ENCODE assay signal across 9 cellular contexts in the genomic region with DNA sequence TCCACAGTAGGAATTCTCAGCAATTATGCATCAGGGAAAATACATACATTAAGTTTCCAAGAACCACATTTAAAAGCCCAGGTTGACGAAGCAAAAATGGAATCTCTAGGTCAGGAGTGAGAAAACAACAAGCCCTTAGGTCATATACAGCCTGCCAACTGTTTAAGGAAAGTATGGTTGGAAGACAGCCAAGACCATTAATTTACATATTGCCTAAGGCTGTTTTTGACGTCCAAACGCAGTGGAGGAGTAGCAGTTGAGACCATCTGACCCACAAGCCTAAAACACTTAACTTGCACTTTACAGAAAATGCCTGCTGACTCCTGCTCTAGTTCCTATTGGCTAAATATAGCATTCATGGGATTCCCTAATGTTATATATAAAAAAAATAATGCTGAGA.
DNase-seq lines count a peak whose midpoint lies in the region; ATAC-seq and TF ChIP-seq lines count a peak whose summit lies in the region.
"Had no signal": no experiment of that assay in that cellular context is flagged by ENCODE, and none has a peak within 500 bp of the region (broad histone marks: within the 10 kb centered on the region; RNA-seq: fewer than 3 reads in every experiment).

No MANE protein-coding gene starts in this region.

- H3K36me3 ChIP-seq in Panc1 (ENCODE audit: control insufficient read depth, insufficient read depth, low read length), result no peaks in the 10 kb centered on the region
- H3K36me3 ChIP-seq in lower lobe of right lung, result no peaks in the 10 kb centered on the region
- no peaks in the 10 kb centered on the region for H3K36me3 ChIP-seq in OCI-LY7 (ENCODE audit: insufficient read depth, low read length)
- H3K36me3 ChIP-seq: thoracic aorta had no signal

- H3K27me3 Mint-ChIP-seq in T-helper 17 cell, result peaks cover 29% of the 10 kb centered on the region
- H3K27me3 Mint-ChIP-seq in activated T-cell treated with anti-CD3 and anti-CD28 coated beads, Interleukin-2, amount 50 U/mL, for 24 hours, result peaks cover 11% of the 10 kb centered on the region

- no peaks in the 10 kb centered on the region for H3K27me3 ChIP-seq in Panc1 (ENCODE audit: control insufficient read depth, insufficient read depth, low read length)
- no peaks in the 10 kb centered on the region for H3K27me3 ChIP-seq in lower lobe of right lung (ENCODE audit: low read depth)

- no peaks in the 10 kb centered on the region for H4K20me1 ChIP-seq in OCI-LY7 (ENCODE audit: insufficient read depth, low read length)

- H3K9me2 ChIP-seq in OCI-LY7 (ENCODE audit: insufficient read depth, low read length), result no peaks in the 10 kb centered on the region

- intact Hi-C loops in Panc1 (cut with micrococcal nuclease; ENCODE audit: unreplicated experiment) (no loop called here), lower lobe of right lung (cut with DNase I) (no loop called here), OCI-LY7 (cut with micrococcal nuclease; ENCODE audit: unreplicated experiment) (no loop called here)

- H3K9me3 Mint-ChIP-seq in activated T-cell treated with anti-CD3 and anti-CD28 coated beads, Interleukin-2, amount 50 U/mL, for 24 hours, result no peaks in the 10 kb centered on the region

- H3K4me3 Mint-ChIP-seq in T-helper 17 cell, result no peak overlapping the region
- H3K4me3 Mint-ChIP-seq in activated T-cell treated with anti-CD3 and anti-CD28 coated beads, Interleukin-2, amount 50 U/mL, for 24 hours, result no peak overlapping the region

- peak; percentile 70 for ATAC-seq in GM19372 (IDR thresholded peaks at IDR 0.05; ENCODE audit: low read depth, unreplicated experiment)
- ATAC-seq in Panc1, result peak; percentile 65
- peak; percentile 18 to 32 for ATAC-seq in lower lobe of right lung
- no peak for ATAC-seq in T-helper 17 cell
- no peak for ATAC-seq in GM19452 (IDR thresholded peaks at IDR 0.05; ENCODE audit: unreplicated experiment)

- BruUV-seq in Panc1 (replicated peaks; lab: Mats Ljungman, UMichigan) (no TSS peak), OCI-LY7 (replicated peaks; lab: Mats Ljungman, UMichigan) (no TSS peak)

- POLR2A ChIA-PET in Panc1 (lab: Charles Lee), result no interaction called here
- POLR2A ChIA-PET in OCI-LY7 (lab: Charles Lee), result no interaction called here

- in situ Hi-C loops in Panc1 (cut with HindIII; ENCODE audit: low pct_unique_long_range_greater_than_20kb, low sequenced_read_pairs), result no loop called here

- H3K4me1 Mint-ChIP-seq in T-helper 17 cell, result no peaks in the 10 kb centered on the region
- no peaks in the 10 kb centered on the region for H3K4me1 Mint-ChIP-seq in activated T-cell treated with anti-CD3 and anti-CD28 coated beads, Interleukin-2, amount 50 U/mL, for 24 hours (ENCODE audit: low read depth)

- DNase-seq in HS-5 (ENCODE audit: low read depth) (peak; percentile 38), Panc1 (ENCODE audit: low read depth, low spot score) (peak; percentile 7), lower lobe of right lung (no peak), T-helper 17 cell (no peak), OCI-LY7 (ENCODE audit: low spot score) (no peak)
- DNase-seq in activated T-cell treated with anti-CD3 and anti-CD28 coated beads, Interleukin-2, amount 50 U/mL, for 24 hours, result no peak

- H3K27ac Mint-ChIP-seq in T-helper 17 cell, result no peak overlapping the region
- H3K27ac Mint-ChIP-seq in activated T-cell treated with anti-CD3 and anti-CD28 coated beads, Interleukin-2, amount 50 U/mL, for 24 hours, result no peak overlapping the region

- H3K9me3 ChIP-seq in Panc1 (ENCODE audit: control insufficient read depth, insufficient read depth, low read depth, low read length) (no peaks in the 10 kb centered on the region), lower lobe of right lung (no peaks in the 10 kb centered on the region), T-helper 17 cell (ENCODE audit: control insufficient read depth, low read length, poor library complexity, severe bottlenecking) (no peaks in the 10 kb centered on the region), OCI-LY7 (ENCODE audit: low read length) (no peaks in the 10 kb centered on the region)
- H3K9me3 ChIP-seq: thoracic aorta had no signal

- H3K27ac ChIP-seq in Panc1 (ENCODE audit: low read length) (no peak overlapping the region), lower lobe of right lung (no peak overlapping the region), OCI-LY7 (ENCODE audit: low read depth, low read length, poor library complexity, severe bottlenecking) (no peak overlapping the region)
- H3K27ac ChIP-seq: thoracic aorta had no signal

- H3K36me3 Mint-ChIP-seq in T-helper 17 cell (ENCODE audit: low read depth), result no peaks in the 10 kb centered on the region
- no peaks in the 10 kb centered on the region for H3K36me3 Mint-ChIP-seq in activated T-cell treated with anti-CD3 and anti-CD28 coated beads, Interleukin-2, amount 50 U/mL, for 24 hours (ENCODE audit: low read depth)

- H3K4me1 ChIP-seq in Panc1 (ENCODE audit: control insufficient read depth, insufficient read depth, low read length) (no peaks in the 10 kb centered on the region; the same call in none of the 2 replicates), lower lobe of right lung (no peaks in the 10 kb centered on the region), OCI-LY7 (ENCODE audit: insufficient read depth, low read length, poor library complexity, severe bottlenecking) (no peaks in the 10 kb centered on the region)

- no peak overlapping the region for H3K4me2 ChIP-seq in OCI-LY7 (ENCODE audit: low read length)

- no peak for TF ChIP-seq CTCF in Panc1 (IDR thresholded peaks at IDR 0.05)
- no peak for TF ChIP-seq CTCF in lower lobe of right lung (IDR thresholded peaks at IDR 0.05)
- no peak for TF ChIP-seq CTCF in OCI-LY7 (conservative IDR thresholded peaks at IDR 0.05; ENCODE audit: low read length)

- no peak overlapping the region for H2AFZ ChIP-seq in OCI-LY7 (ENCODE audit: low read length)

- H3K79me2 ChIP-seq in OCI-LY7 (ENCODE audit: insufficient read depth, low read depth, low read length), result no peaks in the 10 kb centered on the region

- CTCF ChIA-PET in Panc1 (lab: Charles Lee) (no interaction called here), OCI-LY7 (lab: Charles Lee; ENCODE audit: unreplicated experiment) (no interaction called here)

- H3K4me3 ChIP-seq in Panc1 (ENCODE audit: low read depth in 2 of 2, low read length in 2 of 2) (no peak overlapping the region), lower lobe of right lung (no peak overlapping the region), OCI-LY7 (ENCODE audit: low read depth, low read length, poor library complexity, severe bottlenecking) (no peak overlapping the region)
- H3K4me3 ChIP-seq: thoracic aorta had no signal

Comparison
In these comparisons a context has a peak if more than half of its experiments do, and no peak if none do; other contexts are left out.
1. ATAC-seq: peak in GM19372 (single experiment), Panc1 (single experiment) and lower lobe of right lung (2 of 2); none in T-helper 17 cell (single experiment) and GM19452 (single experiment).
2. DNase-seq: peak in HS-5 (single experiment) and Panc1 (single experiment); none in lower lobe of right lung (single experiment), T-helper 17 cell (0 of 3), activated T-cell treated with anti-CD3 and anti-CD28 coated beads, Interleukin-2, amount 50 U/mL, for 24 hours (single experiment) and OCI-LY7 (single experiment).